10 cellular contexts compared by ENCODE assay signal in the genomic region with DNA sequence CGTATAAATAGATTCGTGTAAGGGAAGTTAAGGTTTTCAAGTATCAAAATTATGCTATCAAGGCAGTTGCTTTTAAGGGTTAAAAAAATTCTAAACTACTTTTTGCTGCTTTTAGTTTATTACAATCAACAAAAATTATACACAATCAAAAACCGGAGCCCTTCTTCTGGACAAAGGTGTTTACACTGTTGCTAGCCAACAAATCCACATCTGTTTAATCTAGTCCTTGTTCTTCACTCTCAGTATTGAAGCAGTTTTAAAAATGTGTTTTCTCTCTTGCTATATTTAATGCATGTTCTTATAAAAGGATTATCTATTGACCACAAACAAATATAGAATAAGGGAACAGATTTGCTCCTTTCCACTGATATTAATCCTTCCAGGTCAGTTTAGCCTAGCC.
DNase-seq lines count a peak whose midpoint lies in the region; ATAC-seq, FAIRE-seq and TF ChIP-seq lines count a peak whose summit lies in the region.
"Had no signal": no experiment of that assay in that cellular context is flagged by ENCODE, and none has a peak within 500 bp of the region (broad histone marks: within the 10 kb centered on the region; RNA-seq: fewer than 3 reads in every experiment).

No MANE protein-coding gene starts in this region.

- peaks cover 77% of the 10 kb centered on the region for H3K36me3 ChIP-seq in DOHH2 (ENCODE audit: control insufficient read depth, low read length)
- no peaks in the 10 kb centered on the region for H3K36me3 ChIP-seq in parathyroid adenoma (ENCODE audit: control insufficient read depth, insufficient read depth, low read length)

- FAIRE-seq in HTR-8/SVneo (lab: Jason Lieb, UNC), result no peak

- H3K9me3 ChIP-seq in DOHH2 (ENCODE audit: control insufficient read depth, insufficient read depth, low read length), result peaks cover 23% of the 10 kb centered on the region
- H3K9me3 ChIP-seq in parathyroid adenoma (ENCODE audit: control insufficient read depth, low read length), result no peaks in the 10 kb centered on the region

- peaks cover 0 to 1% of the 10 kb centered on the region in 2 donors for H3K9me3 Mint-ChIP-seq in effector memory CD8-positive, alpha-beta T cell

- no peaks in the 10 kb centered on the region for H3K9me2 ChIP-seq in DOHH2 (replicated peaks; ENCODE audit: control insufficient read depth, low read length)

- peak overlapping the region; percentile 95 to 98 for H3K4me3 Mint-ChIP-seq in effector memory CD8-positive, alpha-beta T cell

- no peak overlapping the region for H3K27ac ChIP-seq in DOHH2 (ENCODE audit: low read depth, low read length)
- no peak overlapping the region for H3K27ac ChIP-seq in parathyroid adenoma

- H3K27ac Mint-ChIP-seq in effector memory CD8-positive, alpha-beta T cell, result peak overlapping the region in 1 of 2 donors; percentile 98

- H2AFZ ChIP-seq in parathyroid adenoma, result no peak overlapping the region

- H3K4me3 ChIP-seq in DOHH2 (ENCODE audit: low read length) (peak overlapping the region; percentile 94), parathyroid adenoma (ENCODE audit: low read depth, low read length) (peak overlapping the region; percentile 38)

- DNase-seq in NCI-H774 (lab: John Stamatoyannopoulos, UW), result peak; percentile 6
- no peak for DNase-seq in effector memory CD8-positive, alpha-beta T cell
- DNase-seq in stimulated activated CD4-positive, alpha-beta T cell treated with anti-CD3 and anti-CD28 coated beads, Interleukin-1b, Interleukin-23, amount 100 ng/mL, for 48 hours, result no peak
- no peak for DNase-seq in GM03348 (ENCODE audit: low spot score)
- DNase-seq in HTR-8/SVneo (ENCODE audit: insufficient read length, low spot score), result no peak
- DNase-seq: cortex of kidney, substantia nigra had no signal

- H3F3A ChIP-seq in DOHH2 (ENCODE audit: control insufficient read depth, insufficient read depth), result peaks cover 2% of the 10 kb centered on the region; the same call in 1 of the 2 replicates

- H3K79me2 ChIP-seq in DOHH2 (ENCODE audit: control insufficient read depth, low read length), result peaks cover 74% of the 10 kb centered on the region
- peaks cover 14% of the 10 kb centered on the region for H3K79me2 ChIP-seq in parathyroid adenoma

- ATAC-seq in effector memory CD8-positive, alpha-beta T cell (replicated peaks), result no peak
- no peak for ATAC-seq in GM19397 (IDR thresholded peaks at IDR 0.05; ENCODE audit: unreplicated experiment)

- H3K4me1 Mint-ChIP-seq in effector memory CD8-positive, alpha-beta T cell (ENCODE audit: low read depth in 2 of 2), result peaks cover 51 to 67% of the 10 kb centered on the region in 2 donors

- H4K20me1 ChIP-seq in DOHH2 (ENCODE audit: control insufficient read depth, insufficient read depth, low read depth, low read length), result peaks cover 26% of the 10 kb centered on the region

- H3K27me3 ChIP-seq in DOHH2 (ENCODE audit: control insufficient read depth, low read length) (no peaks in the 10 kb centered on the region), parathyroid adenoma (ENCODE audit: control insufficient read depth, insufficient read depth, low read length) (no peaks in the 10 kb centered on the region)

- H3K4me1 ChIP-seq in DOHH2 (ENCODE audit: control insufficient read depth, low read length), result peaks cover 41% of the 10 kb centered on the region
- H3K4me1 ChIP-seq in parathyroid adenoma, result peaks cover 14% of the 10 kb centered on the region

- no peaks in the 10 kb centered on the region for H3K27me3 Mint-ChIP-seq in effector memory CD8-positive, alpha-beta T cell

- H3K4me2 ChIP-seq in DOHH2 (ENCODE audit: low read length), result peak overlapping the region; percentile 91
- peak overlapping the region; percentile 90 for H3K4me2 ChIP-seq in parathyroid adenoma (ENCODE audit: low read length)

- no peak overlapping the region for H3K9ac ChIP-seq in parathyroid adenoma

- peaks cover 26% of the 10 kb centered on the region for H3K36me3 Mint-ChIP-seq in effector memory CD8-positive, alpha-beta T cell (ENCODE audit: insufficient read depth)

- no peak for TF ChIP-seq CTCF in DOHH2 (IDR thresholded peaks at IDR 0.05; ENCODE audit: low read depth, low read length, poor library complexity, severe bottlenecking)
- no peak for TF ChIP-seq CTCF in parathyroid adenoma (IDR thresholded peaks at IDR 0.05)
